Comparison of ENCODE assay signal across 9 cellular contexts in the genomic region with DNA sequence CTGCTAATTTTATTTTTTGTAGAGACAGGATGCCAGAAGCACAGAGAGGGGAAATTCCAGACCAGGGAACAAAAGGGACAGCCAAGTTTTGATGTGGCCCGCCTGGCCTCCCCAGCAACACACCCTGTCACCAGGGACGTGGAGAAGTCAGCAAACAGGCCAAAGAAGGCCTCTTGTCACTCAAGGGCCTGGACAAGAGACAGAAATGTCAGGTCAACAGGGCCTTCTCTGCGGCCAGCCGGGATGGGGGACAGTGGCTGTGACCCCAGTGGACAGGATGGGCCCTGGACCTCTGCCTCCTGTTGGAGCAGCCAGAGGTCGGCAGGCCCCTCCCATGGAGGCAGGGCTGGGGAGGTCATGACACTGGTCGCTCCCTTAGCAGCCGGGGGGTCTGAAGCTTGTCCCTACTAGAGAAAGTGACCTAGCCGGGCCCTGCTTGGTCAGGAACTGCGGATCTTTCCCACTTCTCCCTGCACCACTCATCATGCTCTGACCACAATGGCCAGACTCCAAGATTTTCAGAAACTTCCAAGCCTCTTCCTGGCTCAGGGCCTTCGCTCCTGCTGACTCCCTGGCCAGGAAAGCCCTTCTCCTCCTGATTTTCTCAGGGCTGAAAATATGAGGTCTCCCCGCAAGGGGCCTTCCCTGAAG. TPM values are rescaled to one million over a fixed set of nuclear protein-coding genes. Genes with fewer than 3 reads are reported as not detected.
DNase-seq lines count a peak whose midpoint lies in the region; ATAC-seq and TF ChIP-seq lines count a peak whose summit lies in the region.
"Had no signal": no experiment of that assay in that cellular context is flagged by ENCODE, and none has a peak within 500 bp of the region (broad histone marks: within the 10 kb centered on the region; RNA-seq: fewer than 3 reads in every experiment).

No MANE protein-coding gene starts in this region.

- H3K4me3 ChIP-seq in AG10803 (ENCODE audit: low read length): no peak overlapping the region
- H3K4me3 ChIP-seq in adipocyte (ENCODE audit: low read length): peak overlapping the region; percentile 61
- no peak overlapping the region for H3K4me3 ChIP-seq in naive thymus-derived CD4-positive, alpha-beta T cell (ENCODE audit: low read length)
- no peak overlapping the region for H3K4me3 ChIP-seq in BE2C (ENCODE audit: low read depth, low read length)

- H3K27ac ChIP-seq in naive thymus-derived CD4-positive, alpha-beta T cell (ENCODE audit: low read depth, low read length): no peak overlapping the region

- H3K9me3 ChIP-seq in adipocyte (ENCODE audit: control insufficient read depth, low read length) (no peaks in the 10 kb centered on the region), BE2C (no peaks in the 10 kb centered on the region)
- H3K9me3 ChIP-seq in naive thymus-derived CD4-positive, alpha-beta T cell (ENCODE audit: control insufficient read depth in 2 of 3, low read length in 3 of 3): no peaks in the 10 kb centered on the region

- H3K9ac ChIP-seq in adipocyte (ENCODE audit: low read length): peak overlapping the region; percentile 60

- intact Hi-C loops in posterior vena cava (cut with DNase I): loop anchor here in 1 of 2 donors (10.0 kb wide), 1 partner anchor 83 kb away; the partner anchor contains the start of gene NUBP1
- intact Hi-C loops in naive thymus-derived CD4-positive, alpha-beta T cell (cut with micrococcal nuclease): no loop called here

- H3K36me3 Mint-ChIP-seq in naive thymus-derived CD4-positive, alpha-beta T cell: no peaks in the 10 kb centered on the region

- H3K4me1 ChIP-seq in adipocyte (ENCODE audit: control insufficient read depth, insufficient read depth, low read length) (peaks cover 26% of the 10 kb centered on the region), BE2C (0 out of 2 replicates have a peak, but pooled peaks cover 4% of the 10 kb centered on the region)
- H3K4me1 ChIP-seq in naive thymus-derived CD4-positive, alpha-beta T cell (ENCODE audit: control insufficient read depth in 2 of 2, insufficient read depth in 2 of 2, low read length in 2 of 2): no peaks in the 10 kb centered on the region

- H3K27me3 ChIP-seq in adipocyte (replicated peaks; ENCODE audit: control insufficient read depth, insufficient read depth, low read length): no peaks in the 10 kb centered on the region
- H3K27me3 ChIP-seq in naive thymus-derived CD4-positive, alpha-beta T cell (ENCODE audit: control insufficient read depth in 2 of 2, insufficient read depth in 2 of 2, low read length in 2 of 2): no peaks in the 10 kb centered on the region
- no peaks in the 10 kb centered on the region for H3K27me3 ChIP-seq in BE2C

- H3K9me3 Mint-ChIP-seq in naive thymus-derived CD4-positive, alpha-beta T cell: no peaks in the 10 kb centered on the region

- H3K36me3 ChIP-seq in adipocyte (ENCODE audit: control insufficient read depth, insufficient read depth, low read length, severe bottlenecking): no peaks in the 10 kb centered on the region
- no peaks in the 10 kb centered on the region for H3K36me3 ChIP-seq in naive thymus-derived CD4-positive, alpha-beta T cell (ENCODE audit: control insufficient read depth in 2 of 3, insufficient read depth in 3 of 3, low read length in 3 of 3)
- no peaks in the 10 kb centered on the region for H3K36me3 ChIP-seq in BE2C

- POLR2A ChIA-PET in naive thymus-derived CD4-positive, alpha-beta T cell (lab: Charles Lee): no interaction called here

- no peak overlapping the region for H3K27ac Mint-ChIP-seq in naive thymus-derived CD4-positive, alpha-beta T cell

- DNase-seq in AG10803 (ENCODE audit: low read depth) (peak; percentile 91), adipocyte (ENCODE audit: low read depth) (peak; percentile 77), glomerular visceral epithelial cell (ENCODE audit: extremely low spot score) (peak; percentile 65), posterior vena cava (ENCODE audit: low spot score) (peak; percentile 95), BE2C (no peak), NCI-H187 treated with DMSO at 0.1 percent for 48 hours (lab: John Stamatoyannopoulos, UW) (no peak)
- DNase-seq in naive thymus-derived CD4-positive, alpha-beta T cell: no peak
- DNase-seq: stimulated activated CD4-positive, alpha-beta T cell treated with anti-CD3 and anti-CD28 coated beads, Interleukin-4, amount 100 ng/mL, for 1 hour had no signal

- peaks cover 0 to 18% (median 0%) of the 10 kb centered on the region in 5 donors for H3K27me3 Mint-ChIP-seq in naive thymus-derived CD4-positive, alpha-beta T cell

- H3K4me1 Mint-ChIP-seq in naive thymus-derived CD4-positive, alpha-beta T cell: no peaks in the 10 kb centered on the region

- TF ChIP-seq CTCF in AG10803 (conservative IDR thresholded peaks at IDR 0.05; ENCODE audit: low read length) (no peak), BE2C (IDR thresholded peaks at IDR 0.05; ENCODE audit: low read depth, low read length) (no peak)

- CTCF ChIA-PET in naive thymus-derived CD4-positive, alpha-beta T cell (lab: Charles Lee): no interaction called here

- ATAC-seq in naive thymus-derived CD4-positive, alpha-beta T cell: no peak
- ATAC-seq in GM18511 (IDR thresholded peaks at IDR 0.05; ENCODE audit: unreplicated experiment): no peak

- no peak overlapping the region for H3K4me3 Mint-ChIP-seq in naive thymus-derived CD4-positive, alpha-beta T cell

RNA-seq across cellular contexts. Expression of gene TVP23A, which starts 9.2 kb away (rescaled TPM):
- total RNA-seq in posterior vena cava: 1 to 10 TPM; 2.1 to 3.7 TPM
- total RNA-seq in naive thymus-derived CD4-positive, alpha-beta T cell: under 1 TPM in 1 of 5 experiments, not detected in 4; 0.10 TPM
- polyA plus RNA-seq in naive thymus-derived CD4-positive, alpha-beta T cell: under 1 TPM; 0.15 to 0.17 TPM
- 1.5 TPM for polyA plus RNA-seq in BE2C (2012; ENCODE audit: insufficient read depth, insufficient read length, low read depth)

RNA-seq across cellular contexts. Expression of gene CIITA, which starts 49.2 kb away (rescaled TPM):
- total RNA-seq in posterior vena cava: 10 to 100 TPM; 10.0 to 11.9 TPM
- total RNA-seq in naive thymus-derived CD4-positive, alpha-beta T cell: 10 to 100 TPM in 2 of 5 experiments, 1 to 10 TPM in 3; 1.0 to 72.1 (median 6.7) TPM
- polyA plus RNA-seq in naive thymus-derived CD4-positive, alpha-beta T cell: under 1 TPM; 0.12 to 0.27 TPM
- 1.8 TPM for polyA plus RNA-seq in BE2C (2012; ENCODE audit: insufficient read depth, insufficient read length, low read depth)

Comparison
In these comparisons a context has a peak if more than half of its experiments do, and no peak if none do; other contexts are left out.
1. DNase-seq: peak in AG10803 (single experiment), adipocyte (single experiment), glomerular visceral epithelial cell (single experiment) and posterior vena cava (single experiment); none in naive thymus-derived CD4-positive, alpha-beta T cell (0 of 9), BE2C (single experiment) and NCI-H187 treated with DMSO at 0.1 percent for 48 hours (single experiment).